ENCODE assay signal across 8 cellular contexts in genomic region chr11:96267490-96268010, GRCh38.
DNase-seq lines count a peak whose midpoint lies in the region; ATAC-seq, FAIRE-seq and TF ChIP-seq lines count a peak whose summit lies in the region.

No MANE protein-coding gene starts in this region.

- no peak overlapping the region for H3K4me3 ChIP-seq in OCI-LY1 (ENCODE audit: low read depth, low read length, poor library complexity, severe bottlenecking)
- H3K4me3 ChIP-seq in endocrine pancreas (ENCODE audit: control insufficient read depth, insufficient read depth, low read length): peak overlapping the region; percentile 38
- H3K4me3 ChIP-seq in Karpas-422 (ENCODE audit: low read length): no peak overlapping the region

- no peaks in the 10 kb centered on the region for H3F3A ChIP-seq in OCI-LY1 (ENCODE audit: insufficient read depth, low read length)

- 0 out of 2 replicates have a peak overlapping the region, but pooled peaks have one; percentile 7 for H3K9ac ChIP-seq in OCI-LY1 (ENCODE audit: low read length)
- H3K9ac ChIP-seq in endocrine pancreas (ENCODE audit: control insufficient read depth, insufficient read depth, low read length): no peak overlapping the region
- no peak overlapping the region for H3K9ac ChIP-seq in Karpas-422 (ENCODE audit: low read length)

- H3K79me2 ChIP-seq in OCI-LY1 (ENCODE audit: insufficient read depth, low read length) (no peaks in the 10 kb centered on the region), Karpas-422 (ENCODE audit: low read length) (no peaks in the 10 kb centered on the region)

- H3K9me2 ChIP-seq in OCI-LY1 (ENCODE audit: low read depth, low read length) (no peaks in the 10 kb centered on the region), Karpas-422 (replicated peaks; ENCODE audit: insufficient read depth, low read length) (no peaks in the 10 kb centered on the region)

- peak; percentile 93 for FAIRE-seq in GM12892 (lab: Jason Lieb, UNC)

- H3K27me3 ChIP-seq in OCI-LY1 (ENCODE audit: insufficient read depth, low read length) (no peaks in the 10 kb centered on the region), endocrine pancreas (ENCODE audit: control insufficient read depth, insufficient read depth, low read length) (no peaks in the 10 kb centered on the region), Karpas-422 (ENCODE audit: low read length) (no peaks in the 10 kb centered on the region)

- TF ChIP-seq CTCF in OCI-LY1 (IDR thresholded peaks at IDR 0.05; ENCODE audit: low read length): no peak

- DNase-seq in GM12892 (ENCODE audit: insufficient read length): peak; percentile 54
- DNase-seq in stimulated activated CD8-positive, alpha-beta memory T cell treated with anti-CD3 and anti-CD28 coated beads, Interleukin-7, amount 100 ng/mL, for 4 hours (ENCODE audit: low read depth in 2 of 2): peak; percentile 38 to 55
- no peak for DNase-seq in NCI-H1092 (lab: John Stamatoyannopoulos, UW)
- no peak for DNase-seq in islet precursor cell
- no peak for DNase-seq in Karpas-422

- H3K9me3 ChIP-seq in OCI-LY1 (ENCODE audit: low read length): no peaks in the 10 kb centered on the region
- no peaks in the 10 kb centered on the region for H3K9me3 ChIP-seq in endocrine pancreas (ENCODE audit: control insufficient read depth, low read length)
- no peaks in the 10 kb centered on the region for H3K9me3 ChIP-seq in Karpas-422 (ENCODE audit: low read length)

- H3K27ac ChIP-seq in OCI-LY1 (ENCODE audit: low read depth, low read length, poor library complexity, severe bottlenecking) (peak overlapping the region; percentile 32), Karpas-422 (ENCODE audit: low read length) (no peak overlapping the region)

- H4K20me1 ChIP-seq in OCI-LY1 (ENCODE audit: insufficient read depth, low read length): no peaks in the 10 kb centered on the region
- H4K20me1 ChIP-seq in Karpas-422 (ENCODE audit: insufficient read depth, low read depth, low read length): no peaks in the 10 kb centered on the region

- H3K4me2 ChIP-seq in OCI-LY1 (ENCODE audit: low read length) (peak overlapping the region; percentile 50), Karpas-422 (ENCODE audit: low read depth, low read length, poor library complexity, severe bottlenecking) (no peak overlapping the region)

- no peak for TF ChIP-seq POLR2A in GM12892 (IDR thresholded peaks at IDR 0.05; ENCODE audit: low read depth, low read length)

- H3K36me3 ChIP-seq in OCI-LY1 (ENCODE audit: insufficient read depth, low read length): no peaks in the 10 kb centered on the region
- H3K36me3 ChIP-seq in endocrine pancreas (ENCODE audit: control insufficient read depth, insufficient read depth, low read length): no peaks in the 10 kb centered on the region
- no peaks in the 10 kb centered on the region for H3K36me3 ChIP-seq in Karpas-422 (ENCODE audit: insufficient read depth, low read length)

- H3K4me1 ChIP-seq in OCI-LY1 (ENCODE audit: insufficient read depth, low read length, severe bottlenecking): peaks cover 16% of the 10 kb centered on the region
- H3K4me1 ChIP-seq in endocrine pancreas (ENCODE audit: control insufficient read depth, insufficient read depth, low read length): peaks cover 19% of the 10 kb centered on the region
- no peaks in the 10 kb centered on the region for H3K4me1 ChIP-seq in Karpas-422 (ENCODE audit: low read length)

- H2AFZ ChIP-seq in OCI-LY1 (ENCODE audit: low read length): no peak overlapping the region
- no peak overlapping the region for H2AFZ ChIP-seq in Karpas-422 (ENCODE audit: low read length)

- ATAC-seq in GM21717 (IDR thresholded peaks at IDR 0.05; ENCODE audit: unreplicated experiment): peak; percentile 95

Comparison
In these comparisons a context has a peak if more than half of its experiments do, and no peak if none do; other contexts are left out.
1. DNase-seq: peak in GM12892 (single experiment) and stimulated activated CD8-positive, alpha-beta memory T cell treated with anti-CD3 and anti-CD28 coated beads, Interleukin-7, amount 100 ng/mL, for 4 hours (2 of 2); none in NCI-H1092 (single experiment), islet precursor cell (single experiment) and Karpas-422 (single experiment).